Comparison of ENCODE assay signal across 1 cellular context in genomic region chr2:216370961-216371633, GRCh38.
A peak's percentile ranks its signal among the peaks of the same experiment; 100 is the strongest.
TF ChIP-seq lines count a peak whose summit lies in the region.

No MANE protein-coding gene starts in this region.

TF ChIP-seq in H1, 55 proteins besides CTCF, POLR2A, EP300 and RAD21 (continued from another document):
- TF ChIP-seq EZH2 (IDR thresholded peaks at IDR 0.05; ENCODE audit: low read depth, low read length, severe bottlenecking) (peak; percentile 12), CBX5 (IDR thresholded peaks at IDR 0.05; ENCODE audit: low read depth, low read length) (no peak), JUN (IDR thresholded peaks at IDR 0.05; ENCODE audit: low read depth, low read length) (no peak), POLR2AphosphoS5 (IDR thresholded peaks at IDR 0.05; ENCODE audit: low read depth, low read length) (no peak), SAP30 (IDR thresholded peaks at IDR 0.05; ENCODE audit: insufficient read depth, insufficient replicate concordance, low read length) (peak; percentile 24), TEAD4 (IDR thresholded peaks at IDR 0.05; ENCODE audit: low read depth, low read length) (no peak), KDM4A (IDR thresholded peaks at IDR 0.05; ENCODE audit: low read depth, low read length, severe bottlenecking) (peak; percentile 93), CHD2 (IDR thresholded peaks at IDR 0.05; ENCODE audit: low read length) (no peak), ATF3 (IDR thresholded peaks at IDR 0.05; ENCODE audit: insufficient read depth, low read depth, low read length) (no peak), SRF (IDR thresholded peaks at IDR 0.05; ENCODE audit: low read depth, low read length) (no peak), NRF1 (IDR thresholded peaks at IDR 0.05; ENCODE audit: low read depth, low read length) (no peak), CEBPB (IDR thresholded peaks at IDR 0.05; ENCODE audit: low read depth, low read length) (no peak), CHD7 (IDR thresholded peaks at IDR 0.05; ENCODE audit: insufficient replicate concordance, low read length) (no peak), CTBP2 (IDR thresholded peaks at IDR 0.05; ENCODE audit: borderline replicate concordance, insufficient read depth, insufficient read length, low read length) (no peak), JUND (IDR thresholded peaks at IDR 0.05; ENCODE audit: low read length) (no peak), TCF12 (IDR thresholded peaks at IDR 0.05; ENCODE audit: low read depth, low read length) (no peak), SP1 (IDR thresholded peaks at IDR 0.05; ENCODE audit: low read depth, low read length) (no peak), RNF2 (IDR thresholded peaks at IDR 0.05; ENCODE audit: borderline replicate concordance, low read depth, low read length, missing control alignments, poor library complexity, severe bottlenecking) (peak; percentile 36), MAX (IDR thresholded peaks at IDR 0.05) (no peak), GTF2F1 (IDR thresholded peaks at IDR 0.05; ENCODE audit: borderline replicate concordance, low read depth, low read length) (no peak), HDAC6 (IDR thresholded peaks at IDR 0.05; ENCODE audit: low read depth, low read length) (no peak), BACH1 (IDR thresholded peaks at IDR 0.05; ENCODE audit: low read length) (no peak), BRCA1 (IDR thresholded peaks at IDR 0.05; ENCODE audit: low read depth, low read length) (no peak), TAF1 (IDR thresholded peaks at IDR 0.05; ENCODE audit: low read depth, low read length) (no peak), POU5F1 (IDR thresholded peaks at IDR 0.05; ENCODE audit: low read depth, low read length) (no peak), RXRA (IDR thresholded peaks at IDR 0.05; ENCODE audit: insufficient read depth, low read depth, low read length) (no peak), USF2 (IDR thresholded peaks at IDR 0.05; ENCODE audit: low read length) (no peak), ASH2L (IDR thresholded peaks at IDR 0.05; ENCODE audit: low read length) (peak; percentile 60), ZNF274 (IDR thresholded peaks at IDR 0.05; ENCODE audit: borderline replicate concordance, extremely low read depth, low read length) (no peak), RFX5 (IDR thresholded peaks at IDR 0.05; ENCODE audit: borderline replicate concordance, low read depth, low read length) (no peak), ATF2 (IDR thresholded peaks at IDR 0.05; ENCODE audit: low read length) (no peak), SIN3A (conservative IDR thresholded peaks at IDR 0.05 in 1 of 2, IDR thresholded peaks at IDR 0.05 in 1 of 2; ENCODE audit: low read depth in 1 of 2, low read length in 2 of 2) (peak; percentile 58 to 70; a peak in 1 of 4 replicates), SP4 (IDR thresholded peaks at IDR 0.05; ENCODE audit: low read length) (no peak), SIX5 (IDR thresholded peaks at IDR 0.05; ENCODE audit: low read depth, low read length) (no peak), NANOG (IDR thresholded peaks at IDR 0.05; ENCODE audit: insufficient read depth, low read depth, low read length, poor library complexity, severe bottlenecking) (no peak), YY1 (IDR thresholded peaks at IDR 0.05; ENCODE audit: low read depth, low read length) (no peak), KDM1A (IDR thresholded peaks at IDR 0.05; ENCODE audit: borderline replicate concordance, low read length) (peak; percentile 14; the same call in 1 of the 2 replicates), CREB1 (IDR thresholded peaks at IDR 0.05) (no peak), E2F6 (IDR thresholded peaks at IDR 0.05) (no peak), SUZ12 (IDR thresholded peaks at IDR 0.05; ENCODE audit: low read length) (no peak; the same call in 1 of the 2 replicates), MAFK (IDR thresholded peaks at IDR 0.05; ENCODE audit: low read depth, low read length) (no peak), SIRT6 (IDR thresholded peaks at IDR 0.05; ENCODE audit: low read length) (no peak), HDAC2 (IDR thresholded peaks at IDR 0.05; ENCODE audit: borderline replicate concordance in 1 of 2, low read depth in 2 of 2, low read length in 2 of 2) (0 out of 4 replicates have a peak, but pooled peaks of 1 of the 2 experiments have one; percentile 38), KDM5A (IDR thresholded peaks at IDR 0.05; ENCODE audit: low read length) (no peak)
